In genomic region chr3:19539488-19540395, GRCh38 we compare ENCODE assay signal across 11 cellular contexts.
DNase-seq lines count a peak whose midpoint lies in the region; ATAC-seq lines count a peak whose summit lies in the region.
"Had no signal": no experiment of that assay in that cellular context is flagged by ENCODE, and none has a peak within 500 bp of the region (broad histone marks: within the 10 kb centered on the region; RNA-seq: fewer than 3 reads in every experiment).

No MANE protein-coding gene starts in this region.

- no peak overlapping the region for H3K4me3 Mint-ChIP-seq in CD4-positive, alpha-beta memory T cell
- H3K4me3 Mint-ChIP-seq: activated naive CD4-positive, alpha-beta T cell treated with anti-CD3 and anti-CD28 coated beads, Interleukin-2, amount 10 ng/mL, durations not matched to agents 7 days and 5 days had no signal

- H3K9ac ChIP-seq in neuronal stem cell (ENCODE audit: low read depth, low read length, poor library complexity): no peak overlapping the region

- H3K4me1 ChIP-seq in neuronal stem cell (ENCODE audit: control insufficient read depth in 2 of 2, insufficient read depth in 1 of 2, low read depth in 1 of 2, low read length in 2 of 2): no peaks in the 10 kb centered on the region
- H3K4me1 ChIP-seq in CD4-positive, alpha-beta memory T cell (ENCODE audit: insufficient read depth, low read length): no peaks in the 10 kb centered on the region

- no peaks in the 10 kb centered on the region for H3K79me1 ChIP-seq in neuronal stem cell (ENCODE audit: low read depth, low read length)

- no peaks in the 10 kb centered on the region for H3K36me3 ChIP-seq in neuronal stem cell (replicated peaks in 1 of 2; ENCODE audit: control insufficient read depth in 2 of 2, insufficient read depth in 2 of 2, low read length in 2 of 2)
- H3K36me3 ChIP-seq in CD4-positive, alpha-beta memory T cell (ENCODE audit: insufficient read depth, low read length): no peaks in the 10 kb centered on the region

- intact Hi-C loops in CD4-positive, alpha-beta memory T cell (cut with micrococcal nuclease): no loop called here

- no peak overlapping the region for H3K27ac Mint-ChIP-seq in CD4-positive, alpha-beta memory T cell
- H3K27ac Mint-ChIP-seq: activated naive CD4-positive, alpha-beta T cell treated with anti-CD3 and anti-CD28 coated beads, Interleukin-2, amount 10 ng/mL, durations not matched to agents 7 days and 5 days had no signal

- H2BK12ac ChIP-seq in neuronal stem cell (ENCODE audit: low read length): no peak overlapping the region

- H3K4me1 Mint-ChIP-seq in CD4-positive, alpha-beta memory T cell: no peaks in the 10 kb centered on the region
- H3K4me1 Mint-ChIP-seq: activated naive CD4-positive, alpha-beta T cell treated with anti-CD3 and anti-CD28 coated beads, Interleukin-2, amount 10 ng/mL, durations not matched to agents 7 days and 5 days had no signal

- H4K91ac ChIP-seq in neuronal stem cell (ENCODE audit: low read depth, low read length, poor library complexity): no peak overlapping the region

- H3K4ac ChIP-seq in neuronal stem cell (ENCODE audit: low read length): no peak overlapping the region

- CTCF ChIA-PET in CD4-positive, alpha-beta memory T cell (lab: Charles Lee; ENCODE audit: partially characterized antibody): interaction anchor here (0.9 kb wide), 1 partner anchor 9 kb away, joined by 4 read pairs; no protein-coding TSS in a partner anchor

- peak overlapping the region; percentile 26 for H2AFZ ChIP-seq in neuronal stem cell (ENCODE audit: low read length)

- H3K9me3 Mint-ChIP-seq in CD4-positive, alpha-beta memory T cell: peaks cover 0 to 3% (median under 1%) of the 10 kb centered on the region in 8 donors
- H3K9me3 Mint-ChIP-seq: activated naive CD4-positive, alpha-beta T cell treated with anti-CD3 and anti-CD28 coated beads, Interleukin-2, amount 10 ng/mL, durations not matched to agents 7 days and 5 days had no signal

- H2BK5ac ChIP-seq in neuronal stem cell (ENCODE audit: low read length): no peak overlapping the region

- no peak overlapping the region for H2AK5ac ChIP-seq in neuronal stem cell (ENCODE audit: low read depth, low read length)

- no peak overlapping the region for H3K4me2 ChIP-seq in neuronal stem cell (ENCODE audit: insufficient read depth, low read length, poor library complexity, severe bottlenecking)

- POLR2A ChIA-PET in CD4-positive, alpha-beta memory T cell (lab: Charles Lee; ENCODE audit: partially characterized antibody): no interaction called here

- ATAC-seq in GM19043 (IDR thresholded peaks at IDR 0.05; ENCODE audit: low read depth, unreplicated experiment) (peak; percentile 52), HG02759 (IDR thresholded peaks at IDR 0.05; ENCODE audit: unreplicated experiment) (peak; percentile 55), HG03575 (IDR thresholded peaks at IDR 0.05; ENCODE audit: extremely low read depth, insufficient number of reproducible peaks, low FRiP score, unreplicated experiment) (peak; percentile 59)
- ATAC-seq: K562 had no signal

- H2BK15ac ChIP-seq in neuronal stem cell (ENCODE audit: low read length): no peak overlapping the region

- H4K8ac ChIP-seq in neuronal stem cell (ENCODE audit: low read depth, low read length): no peak overlapping the region

- H3K23ac ChIP-seq in neuronal stem cell (ENCODE audit: low read depth, low read length, poor library complexity): no peak overlapping the region

- no peaks in the 10 kb centered on the region for H3K9me3 ChIP-seq in neuronal stem cell (replicated peaks in 1 of 2; ENCODE audit: control insufficient read depth in 2 of 2, insufficient read depth in 1 of 2, low read depth in 1 of 2, low read length in 2 of 2)
- no peaks in the 10 kb centered on the region for H3K9me3 ChIP-seq in CD4-positive, alpha-beta memory T cell (ENCODE audit: control insufficient read depth in 1 of 2, low read length in 2 of 2)

- H3K27ac ChIP-seq in neuronal stem cell (replicated peaks; ENCODE audit: low read length): no peak overlapping the region
- no peak overlapping the region for H3K27ac ChIP-seq in CD4-positive, alpha-beta memory T cell (ENCODE audit: low read depth, low read length)
- H3K27ac ChIP-seq: SK-N-MC had no signal

- no peaks in the 10 kb centered on the region for H3K36me3 Mint-ChIP-seq in CD4-positive, alpha-beta memory T cell
- H3K36me3 Mint-ChIP-seq: activated naive CD4-positive, alpha-beta T cell treated with anti-CD3 and anti-CD28 coated beads, Interleukin-2, amount 10 ng/mL, durations not matched to agents 7 days and 5 days had no signal

- H2BK120ac ChIP-seq in neuronal stem cell (ENCODE audit: low read depth, low read length): no peak overlapping the region

- H3K27me3 Mint-ChIP-seq in CD4-positive, alpha-beta memory T cell: no peaks in the 10 kb centered on the region
- H3K27me3 Mint-ChIP-seq: activated naive CD4-positive, alpha-beta T cell treated with anti-CD3 and anti-CD28 coated beads, Interleukin-2, amount 10 ng/mL, durations not matched to agents 7 days and 5 days had no signal

- no peak overlapping the region for H3K4me3 ChIP-seq in neuronal stem cell (ENCODE audit: low read length in 2 of 2)
- H3K4me3 ChIP-seq in CD4-positive, alpha-beta memory T cell (ENCODE audit: low read length in 2 of 2): no peak overlapping the region
- H3K4me3 ChIP-seq: K562, SK-N-MC had no signal

- no peaks in the 10 kb centered on the region for H3K27me3 ChIP-seq in neuronal stem cell (ENCODE audit: control insufficient read depth in 3 of 3, insufficient read depth in 3 of 3, low read depth in 1 of 3, low read length in 3 of 3)
- no peaks in the 10 kb centered on the region for H3K27me3 ChIP-seq in CD4-positive, alpha-beta memory T cell (ENCODE audit: insufficient read depth, low read length)

- WGBS in neuronal stem cell (ENCODE audit: extremely low coverage in 2 of 2, insufficient read length in 2 of 2, insufficient replicate concordance in 1 of 2), 2 donors: no CpG with 5 or more reads among the region's 2 CpGs

- no peak overlapping the region for H3K18ac ChIP-seq in neuronal stem cell (ENCODE audit: low read length)

- no peak overlapping the region for H3K14ac ChIP-seq in neuronal stem cell (ENCODE audit: low read length)

- DNase-seq in neuronal stem cell (ENCODE audit: low spot score) (no peak), NCI-H526 (lab: John Stamatoyannopoulos, UW) (no peak), amygdala (lab: John Stamatoyannopoulos, UW) (no peak)
- no peak for DNase-seq in activated CD8-positive, alpha-beta memory T cell treated with anti-CD3 and anti-CD28 coated beads, Interleukin-2, amount 50 U/mL, for 48 hours
- no peak for DNase-seq in CD4-positive, alpha-beta memory T cell
- DNase-seq: activated naive CD4-positive, alpha-beta T cell treated with anti-CD3 and anti-CD28 coated beads, Interleukin-2, amount 10 ng/mL, durations not matched to agents 7 days and 5 days had no signal
